Comparison of ENCODE assay signal across 26 cellular contexts in the genomic region with DNA sequence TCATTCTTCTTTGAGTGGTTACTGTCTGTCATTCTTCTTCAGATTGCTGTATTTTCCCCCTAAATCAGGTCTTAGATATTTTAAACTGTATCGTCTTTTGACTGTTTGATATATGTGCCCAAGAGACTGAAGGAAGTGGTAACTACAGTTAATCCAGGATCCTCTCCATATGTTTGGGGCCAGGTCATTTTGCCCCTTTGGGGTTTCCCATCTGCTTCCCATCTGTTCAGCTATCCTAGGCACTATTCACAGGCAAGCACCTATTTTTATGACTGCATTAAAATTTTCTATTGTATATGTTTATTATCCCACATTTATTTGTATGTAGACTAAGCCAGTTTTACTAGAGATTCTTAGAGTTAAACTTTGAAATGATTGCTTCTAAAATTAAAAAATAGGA.
DNase-seq lines count a peak whose midpoint lies in the region; ATAC-seq, FAIRE-seq and TF ChIP-seq lines count a peak whose summit lies in the region.
"Had no signal": no experiment of that assay in that cellular context is flagged by ENCODE, and none has a peak within 500 bp of the region (broad histone marks: within the 10 kb centered on the region; RNA-seq: fewer than 3 reads in every experiment).

No MANE protein-coding gene starts in this region.

- H3K9me3 ChIP-seq in small intestine (ENCODE audit: control insufficient read depth, low read depth) (no peaks in the 10 kb centered on the region), PC-9 (ENCODE audit: insufficient read depth, low read depth) (peaks cover 7% of the 10 kb centered on the region)
- H3K9me3 ChIP-seq: Peyer's patch had no signal

- H3K27ac ChIP-seq in small intestine (ENCODE audit: low read depth in 1 of 2, low read length in 1 of 2), result no peak overlapping the region
- no peak overlapping the region for H3K27ac ChIP-seq in PC-9
- H3K27ac ChIP-seq: BLaER1 treated with 17β-estradiol and CSF1 and Interleukin-3, amounts not matched to agents 10 nM and 100 nM; Peyer's patch; SK-N-MC had no signal

- H3K36me3 ChIP-seq in small intestine (ENCODE audit: control insufficient read depth in 2 of 2, insufficient read depth in 2 of 2, low read length in 2 of 2) (no peaks in the 10 kb centered on the region), PC-9 (ENCODE audit: low read depth) (no peaks in the 10 kb centered on the region)

- H2AFZ ChIP-seq in PC-9, result no peak overlapping the region

- H3F3A ChIP-seq in PC-9 (ENCODE audit: insufficient read depth, low read depth), result no peaks in the 10 kb centered on the region

- TF ChIP-seq CTCF in D721Med (IDR thresholded peaks at IDR 0.05; ENCODE audit: insufficient read depth, missing control alignments) (no peak), PC-9 (conservative IDR thresholded peaks at IDR 0.05) (no peak)

- peaks cover 4% of the 10 kb centered on the region for H3K9me3 Mint-ChIP-seq in stimulated activated effector memory CD8-positive, alpha-beta T cell treated with anti-CD3 and anti-CD28 coated beads, Interleukin-12 subunit alpha, Interleukin-12 subunit beta, amount 100 ng/mL, for 72 hours

- H4K20me1 ChIP-seq in PC-9 (ENCODE audit: insufficient read depth), result no peaks in the 10 kb centered on the region
- H4K20me1 ChIP-seq: BLaER1 treated with 17β-estradiol and CSF1 and Interleukin-3, amounts not matched to agents 10 nM and 100 nM had no signal

- H3K36me3 Mint-ChIP-seq in stimulated activated effector memory CD8-positive, alpha-beta T cell treated with anti-CD3 and anti-CD28 coated beads, Interleukin-12 subunit alpha, Interleukin-12 subunit beta, amount 100 ng/mL, for 72 hours, result no peaks in the 10 kb centered on the region

- H3K4me3 Mint-ChIP-seq in stimulated activated effector memory CD8-positive, alpha-beta T cell treated with anti-CD3 and anti-CD28 coated beads, Interleukin-12 subunit alpha, Interleukin-12 subunit beta, amount 100 ng/mL, for 72 hours, result no peak overlapping the region
- H3K4me3 Mint-ChIP-seq: CD4-positive, alpha-beta T cell; T-helper 17 cell had no signal

- POLR2A ChIA-PET in PC-9 (lab: Charles Lee; ENCODE audit: unreplicated experiment), result no interaction called here

- TF ChIP-seq POLR2A in H54 (IDR thresholded peaks at IDR 0.05; ENCODE audit: low read depth, low read length), result no peak

- peaks cover 10% of the 10 kb centered on the region for H3K4me1 Mint-ChIP-seq in stimulated activated effector memory CD8-positive, alpha-beta T cell treated with anti-CD3 and anti-CD28 coated beads, Interleukin-12 subunit alpha, Interleukin-12 subunit beta, amount 100 ng/mL, for 72 hours
- H3K4me1 Mint-ChIP-seq: T-helper 17 cell had no signal

- peak; percentile 58 for FAIRE-seq in D721Med (lab: Jason Lieb, UNC)
- FAIRE-seq in H54 (lab: Jason Lieb, UNC), result peak; percentile 68
- FAIRE-seq in small intestine (lab: Jason Lieb, UNC), result no peak
- FAIRE-seq: A204.1, GM12892, H1, K562 had no signal

- H3K4me2 ChIP-seq in PC-9, result no peak overlapping the region
- H3K4me2 ChIP-seq: BLaER1 treated with 17β-estradiol and CSF1 and Interleukin-3, amounts not matched to agents 10 nM and 100 nM had no signal

- no peaks in the 10 kb centered on the region for H3K4me1 ChIP-seq in small intestine (ENCODE audit: control insufficient read depth in 2 of 2, insufficient read depth in 1 of 2, low read depth in 1 of 2, low read length in 1 of 2)
- no peaks in the 10 kb centered on the region for H3K4me1 ChIP-seq in PC-9 (replicated peaks; ENCODE audit: insufficient read depth)
- H3K4me1 ChIP-seq: BLaER1 treated with 17β-estradiol and CSF1 and Interleukin-3, amounts not matched to agents 10 nM and 100 nM; Peyer's patch had no signal

- no peak overlapping the region for H3K4me3 ChIP-seq in small intestine (ENCODE audit: low read depth in 1 of 2, low read length in 2 of 2)
- H3K4me3 ChIP-seq in PC-9, result no peak overlapping the region
- H3K4me3 ChIP-seq: BLaER1 treated with 17β-estradiol and CSF1 and Interleukin-3, amounts not matched to agents 10 nM and 100 nM; K562; Peyer's patch; SK-N-MC had no signal

- H3K27me3 ChIP-seq in small intestine (ENCODE audit: control insufficient read depth in 2 of 2, insufficient read depth in 2 of 2, low read length in 2 of 2) (no peaks in the 10 kb centered on the region), PC-9 (ENCODE audit: insufficient read depth, low read depth) (no peaks in the 10 kb centered on the region)
- H3K27me3 ChIP-seq: BLaER1 treated with 17β-estradiol and CSF1 and Interleukin-3, amounts not matched to agents 10 nM and 100 nM; Peyer's patch had no signal

- WGBS in small intestine, 3 donors, result 96 to 98% (median 97%) methylated on average over 1 of the region's 1 CpG

- H3K27ac Mint-ChIP-seq in stimulated activated effector memory CD8-positive, alpha-beta T cell treated with anti-CD3 and anti-CD28 coated beads, Interleukin-12 subunit alpha, Interleukin-12 subunit beta, amount 100 ng/mL, for 72 hours, result no peak overlapping the region
- H3K27ac Mint-ChIP-seq: CD4-positive, alpha-beta T cell; T-helper 17 cell had no signal

- DNase-seq in D721Med (ENCODE audit: insufficient read length, low spot score) (peak; percentile 22), H54 (ENCODE audit: insufficient read length, low spot score) (no peak), NCI-H524 treated with DMSO at 0.1 percent for 48 hours (lab: John Stamatoyannopoulos, UW) (peak; percentile 82), cerebellar cortex (ENCODE audit: low spot score) (peak; percentile 56), small intestine (no peak), NCI-H187 (lab: John Stamatoyannopoulos, UW) (no peak), PC-9 (no peak)
- DNase-seq in stimulated activated effector memory CD8-positive, alpha-beta T cell treated with anti-CD3 and anti-CD28 coated beads, Interleukin-12 subunit alpha, Interleukin-12 subunit beta, amount 100 ng/mL, for 72 hours (ENCODE audit: low spot score in 2 of 2), result no peak
- DNase-seq: AML-193; CD4-positive, alpha-beta T cell; DMS79 treated with DMSO at 0.1 percent for 48 hours; Kasumi-1; NCI-H1092 treated with DMSO at 0.1 percent for 48 hours; NCI-H1436 treated with DMSO at 0.1 percent for 48 hours; NCI-H2029 treated with DMSO at 0.1 percent for 48 hours; NCI-H345; NCI-H510A treated with DMSO at 0.1 percent for 48 hours; Peyer's patch; SIG-M5; T-helper 17 cell had no signal

- H3K9me2 ChIP-seq in PC-9 (ENCODE audit: insufficient read depth), result no peaks in the 10 kb centered on the region; the same call in 1 of the 2 replicates

- ATAC-seq in stimulated activated effector memory CD8-positive, alpha-beta T cell treated with anti-CD3 and anti-CD28 coated beads, Interleukin-12 subunit alpha, Interleukin-12 subunit beta, amount 100 ng/mL, for 72 hours, result no peak
- ATAC-seq: K562, T-helper 17 cell had no signal

- CTCF ChIA-PET in PC-9 (lab: Charles Lee), result no interaction called here

- BruUV-seq in PC-9 (replicated peaks; lab: Mats Ljungman, UMichigan), result no TSS peak

- intact Hi-C loops in PC-9 (cut with micrococcal nuclease; ENCODE audit: unreplicated experiment), result no loop called here

- H3K79me2 ChIP-seq in PC-9 (ENCODE audit: low read depth), result no peaks in the 10 kb centered on the region

Comparison
In these comparisons a context has a peak if more than half of its experiments do, and no peak if none do; other contexts are left out.
1. DNase-seq: peak in D721Med (single experiment), NCI-H524 treated with DMSO at 0.1 percent for 48 hours (single experiment) and cerebellar cortex (single experiment); none in H54 (single experiment), small intestine (single experiment), stimulated activated effector memory CD8-positive, alpha-beta T cell treated with anti-CD3 and anti-CD28 coated beads, Interleukin-12 subunit alpha, Interleukin-12 subunit beta, amount 100 ng/mL, for 72 hours (0 of 2), NCI-H187 (0 of 2) and PC-9 (0 of 2).